In the genomic region with DNA sequence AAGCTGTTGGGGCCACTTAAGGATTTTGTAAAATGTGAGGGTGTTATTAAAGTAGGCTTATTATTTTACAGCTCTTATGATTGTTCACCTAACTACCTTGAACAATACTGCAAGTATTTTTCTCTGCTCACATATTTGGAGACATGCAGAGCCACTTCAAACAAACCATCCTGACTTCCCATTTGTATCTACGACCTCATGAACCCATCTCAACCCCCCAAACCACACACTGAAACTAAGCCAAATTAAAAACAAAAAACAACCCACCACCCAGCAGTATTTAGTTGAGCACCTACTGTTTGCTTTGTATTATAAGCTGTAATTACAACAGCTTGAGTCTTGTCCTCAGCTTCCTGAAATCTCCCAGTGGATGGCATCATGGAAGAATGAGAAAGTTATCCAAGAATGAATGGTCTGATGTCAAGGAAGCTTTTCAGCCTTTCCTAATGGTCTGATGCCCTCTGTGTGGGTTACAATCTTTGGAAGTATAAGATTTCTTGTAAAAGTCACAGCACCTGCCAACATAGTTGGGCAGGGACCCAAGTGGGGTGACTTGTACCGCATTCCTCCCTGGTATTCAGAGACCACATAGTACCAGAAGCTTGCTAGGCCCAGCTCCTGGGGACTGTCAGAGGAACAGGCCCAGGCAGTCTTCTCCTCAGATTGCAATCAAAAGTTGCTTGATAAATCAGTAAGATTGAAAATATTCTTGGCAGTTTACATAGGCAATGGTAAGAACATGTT, we compare ENCODE assay signal across 10 cellular contexts.
DNase-seq lines count a peak whose midpoint lies in the region; ATAC-seq and TF ChIP-seq lines count a peak whose summit lies in the region.
"Had no signal": no experiment of that assay in that cellular context is flagged by ENCODE, and none has a peak within 500 bp of the region (broad histone marks: within the 10 kb centered on the region; RNA-seq: fewer than 3 reads in every experiment).

No MANE protein-coding gene starts in this region.

- H3K9me3 ChIP-seq in muscle layer of duodenum (ENCODE audit: control insufficient read depth in 1 of 2, low read length in 2 of 2): no peaks in the 10 kb centered on the region
- no peaks in the 10 kb centered on the region for H3K9me3 ChIP-seq in upper lobe of left lung
- no peaks in the 10 kb centered on the region for H3K9me3 ChIP-seq in body of pancreas

- peak; percentile 25 for ATAC-seq in activated naive CD8-positive, alpha-beta T cell treated with anti-CD3 and anti-CD28 coated beads, Interleukin-2, amount 10 ng/mL, durations not matched to agents 7 days and 5 days (ENCODE audit: low read depth)
- ATAC-seq in upper lobe of left lung (ENCODE audit: low FRiP score in 2 of 2): no peak
- ATAC-seq in body of pancreas: no peak

- H3K4me1 ChIP-seq in muscle layer of duodenum (ENCODE audit: control insufficient read depth in 1 of 2, insufficient read depth in 2 of 2, low read length in 2 of 2): peaks cover 9 to 20% of the 10 kb centered on the region in 2 donors
- H3K4me1 ChIP-seq in upper lobe of left lung: peaks cover 27 to 45% (median 37%) of the 10 kb centered on the region in 4 donors
- H3K4me1 ChIP-seq in body of pancreas: no peaks in the 10 kb centered on the region

- H3K9me3 Mint-ChIP-seq in activated naive CD8-positive, alpha-beta T cell treated with anti-CD3 and anti-CD28 coated beads, Interleukin-2, amount 10 ng/mL, durations not matched to agents 7 days and 5 days: peaks cover 4% of the 10 kb centered on the region
- H3K9me3 Mint-ChIP-seq in activated naive CD8-positive, alpha-beta T cell treated with anti-CD3 and anti-CD28 coated beads for 36 hours: peaks cover 11% of the 10 kb centered on the region

- TF ChIP-seq EP300 in upper lobe of left lung (IDR thresholded peaks at IDR 0.05): no peak

- in situ Hi-C loops in astrocyte of the spinal cord (cut with HindIII; ENCODE audit: low sequenced_read_pairs): no loop called here

- TF ChIP-seq CTCF in astrocyte of the spinal cord (IDR thresholded peaks at IDR 0.05; ENCODE audit: low read depth, low read length) (no peak), upper lobe of left lung (IDR thresholded peaks at IDR 0.05) (no peak), body of pancreas (IDR thresholded peaks at IDR 0.05) (no peak)

- H3K36me3 ChIP-seq in muscle layer of duodenum (ENCODE audit: control insufficient read depth in 1 of 2, insufficient read depth in 2 of 2, low read length in 2 of 2) (no peaks in the 10 kb centered on the region), upper lobe of left lung (no peaks in the 10 kb centered on the region), body of pancreas (replicated peaks in 1 of 2; ENCODE audit: insufficient read depth in 1 of 2, low read depth in 2 of 2) (no peaks in the 10 kb centered on the region)

- H3K36me3 Mint-ChIP-seq in activated naive CD8-positive, alpha-beta T cell treated with anti-CD3 and anti-CD28 coated beads, Interleukin-2, amount 10 ng/mL, durations not matched to agents 7 days and 5 days: peaks cover 11% of the 10 kb centered on the region
- peaks cover 14% of the 10 kb centered on the region for H3K36me3 Mint-ChIP-seq in activated naive CD8-positive, alpha-beta T cell treated with anti-CD3 and anti-CD28 coated beads for 36 hours

- TF ChIP-seq POLR2A in upper lobe of left lung (IDR thresholded peaks at IDR 0.05): no peak
- TF ChIP-seq POLR2A in body of pancreas (IDR thresholded peaks at IDR 0.05): no peak

- peak overlapping the region; percentile 52 for H3K27ac Mint-ChIP-seq in activated naive CD8-positive, alpha-beta T cell treated with anti-CD3 and anti-CD28 coated beads, Interleukin-2, amount 10 ng/mL, durations not matched to agents 7 days and 5 days
- H3K27ac Mint-ChIP-seq in activated naive CD8-positive, alpha-beta T cell treated with anti-CD3 and anti-CD28 coated beads for 36 hours: no peak overlapping the region

- no peak for DNase-seq in activated naive CD8-positive, alpha-beta T cell treated with anti-CD3 and anti-CD28 coated beads, Interleukin-2, amount 10 ng/mL, durations not matched to agents 7 days and 5 days
- DNase-seq in activated naive CD8-positive, alpha-beta T cell treated with anti-CD3 and anti-CD28 coated beads for 36 hours: no peak
- DNase-seq in astrocyte of the spinal cord (ENCODE audit: low read depth, low spot score): peak; percentile 55
- DNase-seq in upper lobe of left lung: peak in 1 of 2 donors; percentile 25
- no peak for DNase-seq in T-helper 9 cell
- DNase-seq in dermis blood vessel endothelial cell: no peak
- DNase-seq in body of pancreas: no peak
- DNase-seq: NCI-H187 treated with DMSO at 0.1 percent for 48 hours; stimulated activated CD4-positive, alpha-beta T cell treated with anti-CD3 and anti-CD28 coated beads, Interleukin-2, amount 100 ng/mL, for 24 hours had no signal

- intact Hi-C loops in body of pancreas (cut with DNase I): no loop called here

- no peak overlapping the region for H3K4me3 ChIP-seq in astrocyte of the spinal cord (ENCODE audit: low read depth, low read length)
- H3K4me3 ChIP-seq in muscle layer of duodenum (ENCODE audit: low read depth in 1 of 2, low read length in 2 of 2): no peak overlapping the region
- no peak overlapping the region for H3K4me3 ChIP-seq in upper lobe of left lung
- no peak overlapping the region for H3K4me3 ChIP-seq in body of pancreas

- H3K4me3 Mint-ChIP-seq in activated naive CD8-positive, alpha-beta T cell treated with anti-CD3 and anti-CD28 coated beads, Interleukin-2, amount 10 ng/mL, durations not matched to agents 7 days and 5 days: peak overlapping the region; percentile 64
- no peak overlapping the region for H3K4me3 Mint-ChIP-seq in activated naive CD8-positive, alpha-beta T cell treated with anti-CD3 and anti-CD28 coated beads for 36 hours

- peak overlapping the region; percentile 73 for H3K27ac ChIP-seq in muscle layer of duodenum (ENCODE audit: low read length)
- peak overlapping the region; percentile 43 to 81 (median 73) for H3K27ac ChIP-seq in upper lobe of left lung
- H3K27ac ChIP-seq in body of pancreas: peak overlapping the region in 2 of 4 donors; percentile 18 to 62

- 69 to 77% methylated on average over 2 of the region's 2 CpGs for WGBS in upper lobe of left lung, 2 donors
- WGBS in body of pancreas, 2 donors: 70 to 86% methylated on average over 2 of the region's 2 CpGs

- no peaks in the 10 kb centered on the region for H3K27me3 ChIP-seq in muscle layer of duodenum (ENCODE audit: low read depth, low read length)
- H3K27me3 ChIP-seq in upper lobe of left lung: no peaks in the 10 kb centered on the region
- no peaks in the 10 kb centered on the region for H3K27me3 ChIP-seq in body of pancreas

- H3K4me1 Mint-ChIP-seq in activated naive CD8-positive, alpha-beta T cell treated with anti-CD3 and anti-CD28 coated beads, Interleukin-2, amount 10 ng/mL, durations not matched to agents 7 days and 5 days: peaks cover 34% of the 10 kb centered on the region
- peaks cover 61% of the 10 kb centered on the region for H3K4me1 Mint-ChIP-seq in activated naive CD8-positive, alpha-beta T cell treated with anti-CD3 and anti-CD28 coated beads for 36 hours

- POLR2A ChIA-PET in activated naive CD8-positive, alpha-beta T cell treated with anti-CD3 and anti-CD28 coated beads, Interleukin-2, amount 10 ng/mL, durations not matched to agents 7 days and 5 days (lab: Charles Lee): interaction anchor here (1.5 to 2.3 kb wide), 2 partner anchors 92 to 414 kb away, joined by 4 to 9 read pairs; no protein-coding TSS in a partner anchor

- H3K27me3 Mint-ChIP-seq in activated naive CD8-positive, alpha-beta T cell treated with anti-CD3 and anti-CD28 coated beads, Interleukin-2, amount 10 ng/mL, durations not matched to agents 7 days and 5 days: no peaks in the 10 kb centered on the region
- no peaks in the 10 kb centered on the region for H3K27me3 Mint-ChIP-seq in activated naive CD8-positive, alpha-beta T cell treated with anti-CD3 and anti-CD28 coated beads for 36 hours
